15 cellular contexts compared by ENCODE assay signal in the genomic region with DNA sequence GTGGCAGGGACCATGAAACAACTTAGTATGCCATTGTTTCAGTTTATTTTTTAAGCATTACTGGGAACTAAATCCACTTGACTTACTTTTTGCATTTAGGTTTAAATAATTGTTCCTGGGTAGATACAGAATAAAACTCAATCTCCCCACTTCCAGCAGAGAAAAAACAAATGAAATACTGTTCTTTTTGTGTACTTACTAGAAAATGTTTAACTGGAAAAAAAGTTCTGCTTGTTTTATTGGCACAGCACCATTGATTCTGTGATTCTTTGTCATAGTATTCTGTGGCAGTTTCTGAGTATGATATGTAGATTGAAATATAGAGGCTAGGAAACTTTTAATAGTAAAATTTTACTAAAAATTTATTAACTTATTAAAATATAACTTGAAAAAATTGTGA. TPM values are rescaled to one million over a fixed set of nuclear protein-coding genes. Genes with fewer than 3 reads are reported as not detected.
DNase-seq lines count a peak whose midpoint lies in the region; ATAC-seq and TF ChIP-seq lines count a peak whose summit lies in the region.
"Had no signal": no experiment of that assay in that cellular context is flagged by ENCODE, and none has a peak within 500 bp of the region (broad histone marks: within the 10 kb centered on the region; RNA-seq: fewer than 3 reads in every experiment).

No MANE protein-coding gene starts in this region.

- H3K4me3 Mint-ChIP-seq in Calu3 (ENCODE audit: low read depth, unreplicated experiment) (peak overlapping the region; percentile 39), progenitor cell of endocrine pancreas (ENCODE audit: low read depth) (peak overlapping the region; percentile 30)
- H3K4me3 Mint-ChIP-seq: T-helper 2 cell treated with Interferon-gamma antibody and Interleukin-4, amounts not matched to agents 5 μg/mL and 100 μg/mL, for 36 hours had no signal

- H3K36me3 Mint-ChIP-seq in Calu3 (ENCODE audit: insufficient read depth, unreplicated experiment) = peaks cover 14% of the 10 kb centered on the region
- peaks cover 9% of the 10 kb centered on the region for H3K36me3 Mint-ChIP-seq in progenitor cell of endocrine pancreas (ENCODE audit: insufficient read depth)

- intact Hi-C loops in Calu3 (cut with micrococcal nuclease; ENCODE audit: unreplicated experiment) = loop anchor here (5.0 kb wide), 1 partner anchor 44 kb away; no protein-coding TSS in a partner anchor

- H3K9me3 ChIP-seq in OCI-LY3 (ENCODE audit: insufficient read depth, low read length) = no peaks in the 10 kb centered on the region
- H3K9me3 ChIP-seq in endocrine pancreas (ENCODE audit: control insufficient read depth, low read length) = no peaks in the 10 kb centered on the region
- H3K9me3 ChIP-seq: esophagus squamous epithelium, SJSA1, thyroid gland had no signal

- H4K20me1 ChIP-seq in OCI-LY3 (ENCODE audit: insufficient read depth, low read length) = peaks cover 59% of the 10 kb centered on the region

- no peaks in the 10 kb centered on the region for H3K27me3 Mint-ChIP-seq in Calu3 (ENCODE audit: unreplicated experiment)
- no peaks in the 10 kb centered on the region for H3K27me3 Mint-ChIP-seq in progenitor cell of endocrine pancreas
- H3K27me3 Mint-ChIP-seq: stimulated activated naive B cell treated with anti-CD40 and anti-IgM and Interleukin-4, amounts not matched to agents 10 μg/mL and 1 μg/mL and 100 μg/mL, for 72 hours had no signal

- no peaks in the 10 kb centered on the region for H3K9me3 Mint-ChIP-seq in Calu3 (ENCODE audit: low read depth, unreplicated experiment)
- no peaks in the 10 kb centered on the region for H3K9me3 Mint-ChIP-seq in progenitor cell of endocrine pancreas (ENCODE audit: low read depth)
- H3K9me3 Mint-ChIP-seq: stimulated activated naive B cell treated with anti-CD40 and anti-IgM and Interleukin-4, amounts not matched to agents 10 μg/mL and 1 μg/mL and 100 μg/mL, for 72 hours; T-helper 2 cell treated with Interferon-gamma antibody and Interleukin-4, amounts not matched to agents 5 μg/mL and 100 μg/mL, for 36 hours had no signal

- no peak for ATAC-seq in HG02798 (IDR thresholded peaks at IDR 0.05; ENCODE audit: poor library complexity, unreplicated experiment)

- DNase-seq in Calu3 (no peak), progenitor cell of endocrine pancreas (ENCODE audit: low spot score, unreplicated experiment) (no peak), NOMO-1 (lab: John Stamatoyannopoulos, UW; ENCODE audit: unreplicated experiment in 2 of 2) (no peak), NCI-H1092 (lab: John Stamatoyannopoulos, UW) (no peak)
- DNase-seq: activated CD4-positive, CD25-positive, alpha-beta regulatory T cell; effector CD4-positive, alpha-beta T cell; esophagus squamous epithelium; GOT3; stimulated activated naive B cell treated with anti-CD40 and anti-IgM and Interleukin-4, amounts not matched to agents 10 μg/mL and 1 μg/mL and 100 μg/mL, for 72 hours had no signal

- CTCF ChIA-PET in Calu3 (lab: Charles Lee) = interaction anchor here (0.5 to 2.0 kb wide), 4 partner anchors 9 to 406 kb away, joined by 3 to 6 read pairs (median 3); no protein-coding TSS in a partner anchor

- H3K27ac Mint-ChIP-seq in Calu3 (ENCODE audit: unreplicated experiment) = no peak overlapping the region
- peak overlapping the region; percentile 93 for H3K27ac Mint-ChIP-seq in progenitor cell of endocrine pancreas
- H3K27ac Mint-ChIP-seq: T-helper 2 cell treated with Interferon-gamma antibody and Interleukin-4, amounts not matched to agents 5 μg/mL and 100 μg/mL, for 36 hours had no signal

- H3K79me2 ChIP-seq in OCI-LY3 (ENCODE audit: low read length) = peaks cover 98% of the 10 kb centered on the region

- H3K36me3 ChIP-seq in OCI-LY3 (replicated peaks; ENCODE audit: low read depth, low read length) (peaks cover 20% of the 10 kb centered on the region), endocrine pancreas (ENCODE audit: control insufficient read depth, insufficient read depth, low read length) (no peaks in the 10 kb centered on the region)

- H3K9ac ChIP-seq in OCI-LY3 (ENCODE audit: low read length) (peak overlapping the region; percentile 5; the same call in 1 of the 2 replicates), endocrine pancreas (ENCODE audit: control insufficient read depth, insufficient read depth, low read length) (no peak overlapping the region)

- BruUV-seq in Calu3 (replicated peaks; lab: Mats Ljungman, UMichigan) = no TSS peak

- H3K4me2 ChIP-seq in OCI-LY3 (ENCODE audit: low read length) = peak overlapping the region; percentile 87

- peaks cover 69% of the 10 kb centered on the region for H3K4me1 ChIP-seq in OCI-LY3 (ENCODE audit: low read length)
- H3K4me1 ChIP-seq in endocrine pancreas (ENCODE audit: control insufficient read depth, insufficient read depth, low read length) = peaks cover 21% of the 10 kb centered on the region

- TF ChIP-seq CTCF in Calu3 (IDR thresholded peaks at IDR 0.05; ENCODE audit: unreplicated experiment) (no peak), OCI-LY3 (IDR thresholded peaks at IDR 0.05; ENCODE audit: low read depth, low read length) (no peak), progenitor cell of endocrine pancreas (IDR thresholded peaks at IDR 0.05; ENCODE audit: unreplicated experiment) (no peak)

- H3K27me3 ChIP-seq in OCI-LY3 (ENCODE audit: low read depth, low read length) (no peaks in the 10 kb centered on the region), endocrine pancreas (ENCODE audit: control insufficient read depth, insufficient read depth, low read length) (no peaks in the 10 kb centered on the region)
- H3K27me3 ChIP-seq: esophagus squamous epithelium, SJSA1, thyroid gland had no signal

- H3K4me3 ChIP-seq in OCI-LY3 (ENCODE audit: low read length) (peak overlapping the region; percentile 65), endocrine pancreas (ENCODE audit: control insufficient read depth, insufficient read depth, low read length) (peak overlapping the region; percentile 1)
- H3K4me3 ChIP-seq: esophagus squamous epithelium, SJSA1, thyroid gland had no signal

- peak overlapping the region; percentile 82 for H3K27ac ChIP-seq in OCI-LY3 (ENCODE audit: low read length)
- H3K27ac ChIP-seq: esophagus squamous epithelium, SJSA1 had no signal

- no peak overlapping the region for H2AFZ ChIP-seq in OCI-LY3 (ENCODE audit: low read depth, low read length)

- H3K4me1 Mint-ChIP-seq in Calu3 (ENCODE audit: low read depth, unreplicated experiment) (peaks cover 46% of the 10 kb centered on the region), progenitor cell of endocrine pancreas (ENCODE audit: low read depth) (peaks cover 44% of the 10 kb centered on the region)

RNA-seq across cellular contexts. Expression of a gene that starts 10.2 kb away (rescaled TPM):
- total RNA-seq in Calu3 (2022) (120 and 123 TPM in 2 replicates), progenitor cell of endocrine pancreas (189 and 201 TPM in 2 replicates)
